15 cellular contexts compared by ENCODE assay signal in the genomic region with DNA sequence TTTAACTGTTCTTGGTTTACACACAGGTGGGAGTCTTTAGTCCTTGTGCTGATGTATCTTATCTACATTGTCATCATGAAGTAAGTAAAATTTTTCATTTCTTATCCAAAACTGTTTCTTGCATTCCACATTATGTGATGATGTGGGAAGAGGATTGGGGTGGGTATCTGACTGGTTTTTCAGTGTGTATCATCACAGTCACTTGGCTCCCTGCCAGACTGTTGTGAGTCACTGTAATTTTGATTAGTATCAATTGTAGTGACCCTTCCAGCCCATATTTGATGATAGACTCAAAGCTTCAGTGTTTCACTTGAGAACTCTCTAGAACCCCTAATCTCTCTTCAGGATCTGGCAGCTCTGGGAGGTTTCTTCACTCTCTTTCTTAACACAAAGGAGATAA.
A peak's percentile ranks its signal among the peaks of the same experiment; 100 is the strongest.
DNase-seq lines count a peak whose midpoint lies in the region; ATAC-seq, FAIRE-seq and TF ChIP-seq lines count a peak whose summit lies in the region.
"Had no signal": no experiment of that assay in that cellular context is flagged by ENCODE, and none has a peak within 500 bp of the region (broad histone marks: within the 10 kb centered on the region; RNA-seq: fewer than 3 reads in every experiment).

No MANE protein-coding gene starts in this region.

- no peak for TF ChIP-seq CTCF in MCF 10A (IDR thresholded peaks at IDR 0.05; ENCODE audit: unreplicated experiment)
- no peak for TF ChIP-seq CTCF in breast epithelium (IDR thresholded peaks at IDR 0.05)
- no peak for TF ChIP-seq CTCF in bronchial epithelial cell (IDR thresholded peaks at IDR 0.05; ENCODE audit: insufficient read depth, low read length, severe bottlenecking)

- H3K27ac ChIP-seq in breast epithelium, result no peak overlapping the region
- H3K27ac ChIP-seq: SJCRH30 had no signal

- H3K36me3 ChIP-seq in breast epithelium (no peaks in the 10 kb centered on the region), bronchial epithelial cell (ENCODE audit: control insufficient read depth, insufficient read depth, low read length) (no peaks in the 10 kb centered on the region), H7 (replicated peaks; ENCODE audit: control insufficient read depth, insufficient read depth, low read length) (no peaks in the 10 kb centered on the region)
- H3K36me3 ChIP-seq: SJCRH30 had no signal

- H3K4me3 ChIP-seq in breast epithelium (no peak overlapping the region), bronchial epithelial cell (ENCODE audit: low read depth, low read length) (no peak overlapping the region), H7 (ENCODE audit: insufficient read depth, low read depth, low read length) (no peak overlapping the region)
- H3K4me3 ChIP-seq: SJCRH30 had no signal

- intact Hi-C loops in MCF 10A (cut with micrococcal nuclease), result no loop called here
- intact Hi-C loops in breast epithelium (cut with DNase I; ENCODE audit: low total_unique reads), result no loop called here

- no peaks in the 10 kb centered on the region for H3K4me1 ChIP-seq in breast epithelium
- H3K4me1 ChIP-seq: SJCRH30 had no signal

- no peak overlapping the region for H3K27ac Mint-ChIP-seq in MCF 10A (ENCODE audit: low read depth, unreplicated experiment)

- BruUV-seq in MCF 10A (replicated peaks; lab: Mats Ljungman, UMichigan), result no TSS peak

- POLR2A ChIA-PET in MCF 10A (lab: Yijun Ruan, JAX), result no interaction called here

- H3K27me3 Mint-ChIP-seq in MCF 10A (ENCODE audit: insufficient read depth, unreplicated experiment), result peaks cover 50% of the 10 kb centered on the region

- H3K4me3 Mint-ChIP-seq in MCF 10A (ENCODE audit: unreplicated experiment), result no peak overlapping the region
- H3K4me3 Mint-ChIP-seq: H9 had no signal

- no peak for ATAC-seq in HG02852 (IDR thresholded peaks at IDR 0.05; ENCODE audit: unreplicated experiment)

- FAIRE-seq in bronchial epithelial cell (lab: Jason Lieb, UNC), result no peak
- FAIRE-seq: HTR-8/SVneo had no signal

- no peaks in the 10 kb centered on the region for H3K27me3 ChIP-seq in breast epithelium
- peaks cover 2% of the 10 kb centered on the region for H3K27me3 ChIP-seq in bronchial epithelial cell (ENCODE audit: control insufficient read depth, insufficient read depth, low read length)
- no peaks in the 10 kb centered on the region for H3K27me3 ChIP-seq in H7 (ENCODE audit: control insufficient read depth, insufficient read depth, low read length)

- H3K9me3 ChIP-seq in breast epithelium, result no peaks in the 10 kb centered on the region
- H3K9me3 ChIP-seq: SJCRH30 had no signal

- DNase-seq in MCF 10A (ENCODE audit: unreplicated experiment) (peak; percentile 27), breast epithelium (ENCODE audit: low spot score in 2 of 2) (no peak), M059J (ENCODE audit: low read depth) (peak; percentile 37), bronchial epithelial cell (ENCODE audit: low read depth) (peak; percentile 40), H7 (no peak), occipital lobe (lab: John Stamatoyannopoulos, UW) (no peak)
- DNase-seq: AML-193, DND-41, H9, NCI-H1092, NCI-H1694 treated with DMSO at 0.1 percent for 48 hours, NCI-H446 treated with DMSO at 0.1 percent for 48 hours, SJCRH30 had no signal

- CTCF ChIA-PET in MCF 10A (lab: Yijun Ruan, JAX), result interaction anchor here (0.5 to 2.4 kb wide), 9 partner anchors 8 to 1051 kb away, joined by 3 to 13 read pairs (median 6); no protein-coding TSS in a partner anchor

- no peaks in the 10 kb centered on the region for H3K36me3 Mint-ChIP-seq in MCF 10A (ENCODE audit: insufficient read depth, unreplicated experiment)

- H3K4me1 Mint-ChIP-seq in MCF 10A (ENCODE audit: insufficient read depth, unreplicated experiment), result no peaks in the 10 kb centered on the region
- H3K4me1 Mint-ChIP-seq: H9 had no signal

- no peak for TF ChIP-seq POLR2A in breast epithelium (IDR thresholded peaks at IDR 0.05)

- H3K9me3 Mint-ChIP-seq in MCF 10A (ENCODE audit: unreplicated experiment), result no peaks in the 10 kb centered on the region

Comparison
In these comparisons a context has a peak if more than half of its experiments do, and no peak if none do; other contexts are left out.
1. DNase-seq: peak in MCF 10A (single experiment), M059J (single experiment) and bronchial epithelial cell (single experiment); none in breast epithelium (0 of 2), H7 (single experiment) and occipital lobe (single experiment).